In the genomic region with DNA sequence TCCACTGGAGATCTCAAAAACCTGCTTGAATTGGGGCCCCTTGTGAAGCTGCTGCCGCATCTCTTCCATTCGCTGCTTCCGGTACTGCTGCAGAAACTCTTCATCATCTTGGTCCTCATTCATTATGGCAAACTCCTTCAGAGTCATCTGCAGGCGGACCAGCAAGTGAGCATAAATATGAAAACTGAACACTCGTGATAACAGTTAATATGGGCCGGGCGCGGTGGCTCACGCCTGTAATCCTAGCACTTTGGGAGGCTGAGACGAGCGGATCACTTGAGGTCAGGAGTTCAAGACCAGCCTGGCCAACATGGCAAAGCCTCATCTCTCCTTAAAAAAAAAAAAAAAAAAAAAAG, we compare ENCODE assay signal across 24 cellular contexts. TPM values are rescaled to one million over a fixed set of nuclear protein-coding genes. Genes with fewer than 3 reads are reported as not detected.
DNase-seq lines count a peak whose midpoint lies in the region; ATAC-seq and TF ChIP-seq lines count a peak whose summit lies in the region.
"Had no signal": no experiment of that assay in that cellular context is flagged by ENCODE, and none has a peak within 500 bp of the region (broad histone marks: within the 10 kb centered on the region; RNA-seq: fewer than 3 reads in every experiment).

No MANE protein-coding gene starts in this region.

- peaks cover 3 to 32% (median 10%) of the 10 kb centered on the region in 5 donors for H3K36me3 Mint-ChIP-seq in naive thymus-derived CD4-positive, alpha-beta T cell

- CTCF ChIA-PET in naive thymus-derived CD4-positive, alpha-beta T cell (lab: Charles Lee): no interaction called here

- H3K27me3 ChIP-seq in right cardiac atrium (ENCODE audit: control insufficient read depth, insufficient read depth): no peaks in the 10 kb centered on the region
- no peaks in the 10 kb centered on the region for H3K27me3 ChIP-seq in brain microvascular endothelial cell (replicated peaks)
- no peaks in the 10 kb centered on the region for H3K27me3 ChIP-seq in naive thymus-derived CD4-positive, alpha-beta T cell (ENCODE audit: control insufficient read depth in 2 of 2, insufficient read depth in 2 of 2, low read length in 2 of 2)
- H3K27me3 ChIP-seq: thyroid gland had no signal

- DNase-seq in right cardiac atrium: no peak
- DNase-seq in Right ventricle myocardium superior: no peak
- no peak for DNase-seq in brain microvascular endothelial cell
- DNase-seq in naive thymus-derived CD4-positive, alpha-beta T cell: no peak
- no peak for DNase-seq in D341Med (ENCODE audit: low spot score)
- DNase-seq: activated naive CD8-positive, alpha-beta T cell treated with anti-CD3 and anti-CD28 coated beads for 36 hours; DMS79 treated with DMSO at 0.1 percent for 48 hours; islet precursor cell; naive B cell; NCI-H2081 treated with DMSO at 0.1 percent for 48 hours; NCI-H446 treated with DMSO at 0.1 percent for 48 hours; stimulated activated CD4-positive, alpha-beta T cell treated with anti-CD3 and anti-CD28 coated beads, Interleukin-1b, Interleukin-23, amount 100 ng/mL, for 48 hours; thyroid gland had no signal

- peaks cover 7% of the 10 kb centered on the region for H3K4me1 ChIP-seq in right cardiac atrium (ENCODE audit: control insufficient read depth, insufficient read depth, low read length)
- peaks cover 11 to 18% of the 10 kb centered on the region in 2 donors for H3K4me1 ChIP-seq in naive thymus-derived CD4-positive, alpha-beta T cell (ENCODE audit: control insufficient read depth in 2 of 2, insufficient read depth in 2 of 2, low read length in 2 of 2)
- H3K4me1 ChIP-seq: thyroid gland had no signal

- no peaks in the 10 kb centered on the region for H3K9me3 Mint-ChIP-seq in naive thymus-derived CD4-positive, alpha-beta T cell
- H3K9me3 Mint-ChIP-seq: activated naive CD8-positive, alpha-beta T cell treated with anti-CD3 and anti-CD28 coated beads for 36 hours; brain; dendritic cell treated with granulocyte-macrophage colony-stimulating factor and Interleukin-4, amounts not matched to agents 40 ng/mL and 50 ng/mL, for 4 days; memory B cell; naive B cell; stimulated activated memory B cell treated with anti-CD40 and anti-IgM and Interleukin-4, amounts not matched to agents 10 μg/mL and 1 μg/mL and 100 μg/mL, for 72 hours had no signal

- H3K27ac ChIP-seq in right cardiac atrium (ENCODE audit: low read length) (peak overlapping the region; percentile 9), brain microvascular endothelial cell (peak overlapping the region; percentile 76)
- H3K27ac ChIP-seq in naive thymus-derived CD4-positive, alpha-beta T cell (ENCODE audit: low read depth, low read length): no peak overlapping the region

- no peak overlapping the region for H3K4me3 Mint-ChIP-seq in naive thymus-derived CD4-positive, alpha-beta T cell
- H3K4me3 Mint-ChIP-seq: activated naive CD8-positive, alpha-beta T cell treated with anti-CD3 and anti-CD28 coated beads for 36 hours; brain; dendritic cell treated with granulocyte-macrophage colony-stimulating factor and Interleukin-4, amounts not matched to agents 40 ng/mL and 50 ng/mL, for 4 days; memory B cell; naive B cell; stimulated activated memory B cell treated with anti-CD40 and anti-IgM and Interleukin-4, amounts not matched to agents 10 μg/mL and 1 μg/mL and 100 μg/mL, for 72 hours had no signal

- POLR2A ChIA-PET in naive thymus-derived CD4-positive, alpha-beta T cell (lab: Charles Lee): interaction anchor here (1.9 to 7.4 kb wide), 2 partner anchors 7 to 15 kb away, joined by 10 to 50 read pairs; a partner anchor contains a TSS

- peaks cover 14 to 77% (median 67%) of the 10 kb centered on the region in 7 donors for H3K4me1 Mint-ChIP-seq in naive thymus-derived CD4-positive, alpha-beta T cell

- H3K4me3 ChIP-seq in right cardiac atrium (ENCODE audit: low read length) (no peak overlapping the region), brain microvascular endothelial cell (ENCODE audit: low read depth, low read length) (no peak overlapping the region)
- H3K4me3 ChIP-seq in naive thymus-derived CD4-positive, alpha-beta T cell (ENCODE audit: low read length): no peak overlapping the region
- H3K4me3 ChIP-seq: HAP-1, thyroid gland had no signal

- no peaks in the 10 kb centered on the region for H3K27me3 Mint-ChIP-seq in naive thymus-derived CD4-positive, alpha-beta T cell
- H3K27me3 Mint-ChIP-seq: activated naive CD8-positive, alpha-beta T cell treated with anti-CD3 and anti-CD28 coated beads for 36 hours; brain; dendritic cell treated with granulocyte-macrophage colony-stimulating factor and Interleukin-4, amounts not matched to agents 40 ng/mL and 50 ng/mL, for 4 days; memory B cell; naive B cell; stimulated activated memory B cell treated with anti-CD40 and anti-IgM and Interleukin-4, amounts not matched to agents 10 μg/mL and 1 μg/mL and 100 μg/mL, for 72 hours had no signal

- ATAC-seq in right cardiac atrium (no peak), Right ventricle myocardium superior (ENCODE audit: poor library complexity) (no peak), GM19397 (IDR thresholded peaks at IDR 0.05; ENCODE audit: unreplicated experiment) (no peak), GM21390 (IDR thresholded peaks at IDR 0.05; ENCODE audit: unreplicated experiment) (no peak), GM19463 (IDR thresholded peaks at IDR 0.05; ENCODE audit: unreplicated experiment) (no peak)
- ATAC-seq in naive thymus-derived CD4-positive, alpha-beta T cell: no peak
- ATAC-seq: stimulated activated memory B cell treated with anti-CD40 and anti-IgM and Interleukin-4, amounts not matched to agents 10 μg/mL and 1 μg/mL and 100 μg/mL, for 72 hours had no signal

- no peaks in the 10 kb centered on the region for H3K9me3 ChIP-seq in right cardiac atrium (ENCODE audit: control insufficient read depth, low read length)
- no peaks in the 10 kb centered on the region for H3K9me3 ChIP-seq in naive thymus-derived CD4-positive, alpha-beta T cell (ENCODE audit: control insufficient read depth in 2 of 3, low read length in 3 of 3)
- H3K9me3 ChIP-seq: HAP-1, thyroid gland had no signal

- intact Hi-C loops in right cardiac atrium (cut with DNase I): loop anchor here in 1 of 4 donors (10.0 kb wide), 1 partner anchor 726 kb away; a partner anchor contains a TSS
- intact Hi-C loops in Right ventricle myocardium superior (cut with DNase I): no loop called here
- intact Hi-C loops in naive thymus-derived CD4-positive, alpha-beta T cell (cut with micrococcal nuclease): loop anchor here in 1 of 2 donors (10.0 kb wide), 1 partner anchor 556 kb away; a partner anchor contains a TSS

- no peak for TF ChIP-seq CTCF in brain microvascular endothelial cell (IDR thresholded peaks at IDR 0.05; ENCODE audit: low read depth, low read length, missing control alignments)

- H3K27ac Mint-ChIP-seq in naive thymus-derived CD4-positive, alpha-beta T cell: peak overlapping the region in 8 of 9 donors; percentile 6 to 90 (median 26)
- H3K27ac Mint-ChIP-seq: activated naive CD8-positive, alpha-beta T cell treated with anti-CD3 and anti-CD28 coated beads for 36 hours; brain; dendritic cell treated with granulocyte-macrophage colony-stimulating factor and Interleukin-4, amounts not matched to agents 40 ng/mL and 50 ng/mL, for 4 days; stimulated activated memory B cell treated with anti-CD40 and anti-IgM and Interleukin-4, amounts not matched to agents 10 μg/mL and 1 μg/mL and 100 μg/mL, for 72 hours had no signal

- in situ Hi-C loops in brain microvascular endothelial cell (cut with HindIII; ENCODE audit: low pct_ligation_motif_present, low sequenced_read_pairs): no loop called here

- peaks cover 9% of the 10 kb centered on the region for H3K36me3 ChIP-seq in brain microvascular endothelial cell (replicated peaks)
- H3K36me3 ChIP-seq in naive thymus-derived CD4-positive, alpha-beta T cell (ENCODE audit: control insufficient read depth in 2 of 3, insufficient read depth in 3 of 3, low read length in 3 of 3): peaks cover 8 to 49% (median 10%) of the 10 kb centered on the region in 3 experiments

- WGBS in right cardiac atrium: 95% methylated on average over 11 of the region's 11 CpGs

RNA-seq across cellular contexts. Expression of a gene that starts 7.9 kb away (rescaled TPM):
- total RNA-seq in right cardiac atrium: 10 to 100 TPM in 2 of 4 donors, 1 to 10 TPM in 2; 8.6 to 11.6 (median 10.4) TPM
- polyA plus RNA-seq in right cardiac atrium: 6.4 TPM
- 7.4 TPM for total RNA-seq in Right ventricle myocardium superior
- total RNA-seq in naive thymus-derived CD4-positive, alpha-beta T cell: 10 to 100 TPM; 13.6 to 25.8 (median 18.1) TPM
- polyA plus RNA-seq in naive thymus-derived CD4-positive, alpha-beta T cell: 10 to 100 TPM in 1 of 2 donors, 1 to 10 TPM in 1; 8.8 to 10.5 TPM

RNA-seq across cellular contexts. Expression of a gene that starts 20.5 kb away (rescaled TPM):
- total RNA-seq in right cardiac atrium (not detected), Right ventricle myocardium superior (not detected)
- not detected for polyA plus RNA-seq in right cardiac atrium
- total RNA-seq in naive thymus-derived CD4-positive, alpha-beta T cell: not detected
- polyA plus RNA-seq in naive thymus-derived CD4-positive, alpha-beta T cell: not detected
- total RNA-seq: activated CD8-positive, alpha-beta memory T cell treated with anti-CD3 and anti-CD28 coated beads for 36 hours; activated naive CD8-positive, alpha-beta T cell treated with anti-CD3 and anti-CD28 coated beads for 36 hours; HT1080; osteocyte; thyroid gland had no signal

RNA-seq across cellular contexts. Expression of a gene that starts 31.7 kb away (rescaled TPM):
- total RNA-seq in right cardiac atrium: not detected
- not detected for polyA plus RNA-seq in right cardiac atrium
- total RNA-seq in Right ventricle myocardium superior: not detected
- total RNA-seq in naive thymus-derived CD4-positive, alpha-beta T cell: not detected
- not detected for polyA plus RNA-seq in naive thymus-derived CD4-positive, alpha-beta T cell
- total RNA-seq: activated CD8-positive, alpha-beta memory T cell treated with anti-CD3 and anti-CD28 coated beads for 36 hours; activated naive CD8-positive, alpha-beta T cell treated with anti-CD3 and anti-CD28 coated beads for 36 hours; HT1080; osteocyte; thyroid gland had no signal
